Comparison of ENCODE assay signal across 10 cellular contexts in genomic region chr7:34133356-34133982, GRCh38.
A peak's percentile ranks its signal among the peaks of the same experiment; 100 is the strongest.
DNase-seq lines count a peak whose midpoint lies in the region; ATAC-seq, FAIRE-seq and TF ChIP-seq lines count a peak whose summit lies in the region.
"Had no signal": no experiment of that assay in that cellular context is flagged by ENCODE, and none has a peak within 500 bp of the region (broad histone marks: within the 10 kb centered on the region; RNA-seq: fewer than 3 reads in every experiment).

No MANE protein-coding gene starts in this region.

- peak overlapping the region; percentile 83 for H3K4me2 ChIP-seq in keratinocyte (ENCODE audit: control insufficient read depth, extremely low read depth, insufficient read depth, low read depth, low read length)

- H3K79me2 ChIP-seq in keratinocyte (ENCODE audit: control insufficient read depth, insufficient read depth, low read length): no peaks in the 10 kb centered on the region

- peak; percentile 91 for FAIRE-seq in keratinocyte (lab: Jason Lieb, UNC)

- H3K4me3 Mint-ChIP-seq in HFFc6: peak overlapping the region; percentile 86

- peaks cover 13% of the 10 kb centered on the region for H3K4me1 ChIP-seq in keratinocyte (ENCODE audit: control insufficient read depth, extremely low read depth, insufficient read depth, low read length)
- H3K4me1 ChIP-seq: HAP-1 had no signal

- H3K4me1 Mint-ChIP-seq in HFFc6 (ENCODE audit: low read depth): peaks cover 66% of the 10 kb centered on the region

- no peaks in the 10 kb centered on the region for H4K20me1 ChIP-seq in keratinocyte (ENCODE audit: control insufficient read depth, extremely low read depth, insufficient read depth, low read length)

- no peaks in the 10 kb centered on the region for H3K36me3 ChIP-seq in keratinocyte (ENCODE audit: control insufficient read depth in 2 of 2, extremely low read depth in 1 of 2, insufficient read depth in 2 of 2, low read length in 2 of 2)
- H3K36me3 ChIP-seq: HAP-1 had no signal

- peak overlapping the region; percentile 78 for H3K9ac ChIP-seq in keratinocyte (ENCODE audit: control insufficient read depth, extremely low read depth, insufficient read depth, low read length)

- no peak for ATAC-seq in GM18873 (IDR thresholded peaks at IDR 0.05; ENCODE audit: low FRiP score, unreplicated experiment)

- dilution Hi-C loops in keratinocyte (cut with MboI; ENCODE audit: extremely low pct_ligation_motif_present, low sequenced_read_pairs): no loop called here

- peak overlapping the region; percentile 93 for H2AFZ ChIP-seq in keratinocyte (ENCODE audit: control insufficient read depth, low read length)

- H3K27me3 ChIP-seq in keratinocyte (ENCODE audit: control insufficient read depth, extremely low read depth, insufficient read depth, low read length): no peaks in the 10 kb centered on the region

- H3K4me3 ChIP-seq in keratinocyte (ENCODE audit: control insufficient read depth in 2 of 3, extremely low read depth in 1 of 3, insufficient read depth in 2 of 3, low read depth in 1 of 3, low read length in 3 of 3): peak overlapping the region in 2 of 3 experiments; percentile 40 to 47
- H3K4me3 ChIP-seq: HAP-1 had no signal

- peaks cover 1% of the 10 kb centered on the region for H3K27me3 Mint-ChIP-seq in HFFc6 (ENCODE audit: insufficient read depth)

- no peaks in the 10 kb centered on the region for H3K9me1 ChIP-seq in keratinocyte (ENCODE audit: control insufficient read depth, extremely low read depth, insufficient read depth, low read length)

- no peaks in the 10 kb centered on the region for H3K36me3 Mint-ChIP-seq in HFFc6 (ENCODE audit: low read depth)

- peak overlapping the region; percentile 100 for H3K27ac Mint-ChIP-seq in HFFc6

- H3K9me3 ChIP-seq in keratinocyte (ENCODE audit: control insufficient read depth, low read depth, low read length): no peaks in the 10 kb centered on the region
- H3K9me3 ChIP-seq: HAP-1 had no signal

- TF ChIP-seq CTCF in HFFc6 (IDR thresholded peaks at IDR 0.05) (no peak), keratinocyte (optimal IDR thresholded peaks at IDR 0.05 in 1 of 3, IDR thresholded peaks at IDR 0.05 in 1 of 3, conservative IDR thresholded peaks at IDR 0.05 in 1 of 3; ENCODE audit: extremely low read depth in 1 of 3, insufficient read depth in 2 of 3, low read length in 3 of 3) (no peak), GM20000 (IDR thresholded peaks at IDR 0.05; ENCODE audit: extremely low read depth, missing control alignments) (no peak)

- H3K9me3 Mint-ChIP-seq in HFFc6: no peaks in the 10 kb centered on the region

- peak overlapping the region; percentile 91 for H3K27ac ChIP-seq in keratinocyte (ENCODE audit: control insufficient read depth, insufficient read depth, low read length)

- peak; percentile 75 for DNase-seq in AG08396 (ENCODE audit: low spot score)
- peak; percentile 95 for DNase-seq in HFFc6
- peak; percentile 94 for DNase-seq in amniotic epithelial cell (ENCODE audit: low read depth)
- DNase-seq in keratinocyte (ENCODE audit: low read depth, low spot score): peak; percentile 32
- no peak for DNase-seq in effector CD8-positive, alpha-beta T cell (lab: John Stamatoyannopoulos, UW)
- no peak for DNase-seq in GM20000 (ENCODE audit: low spot score)
- DNase-seq in NCI-H1694 (lab: John Stamatoyannopoulos, UW): no peak
- DNase-seq: NCI-H1048 had no signal

Comparison
In these comparisons a context has a peak if more than half of its experiments do, and no peak if none do; other contexts are left out.
1. DNase-seq: peak in AG08396 (single experiment), HFFc6 (single experiment), amniotic epithelial cell (single experiment) and keratinocyte (single experiment); none in effector CD8-positive, alpha-beta T cell (single experiment), GM20000 (single experiment) and NCI-H1694 (single experiment).